25 cellular contexts compared by ENCODE assay signal in the genomic region with DNA sequence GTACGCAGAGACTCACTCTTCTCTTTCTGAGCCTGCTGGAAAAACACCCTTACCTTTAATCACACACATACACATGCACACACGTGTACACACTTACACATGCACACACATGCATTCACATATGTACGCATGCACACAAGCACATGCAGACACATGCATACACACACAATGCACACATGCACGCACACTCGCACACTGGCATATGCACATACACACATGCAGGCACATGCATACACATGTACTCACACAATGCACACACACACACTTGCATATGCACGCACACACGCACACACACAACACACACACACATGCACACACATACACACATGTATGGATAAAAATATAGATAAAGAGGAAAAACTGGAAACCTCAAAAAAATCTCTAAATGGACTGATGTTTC.
A peak's percentile ranks its signal among the peaks of the same experiment; 100 is the strongest.
DNase-seq lines count a peak whose midpoint lies in the region; FAIRE-seq and TF ChIP-seq lines count a peak whose summit lies in the region.
"Had no signal": no experiment of that assay in that cellular context is flagged by ENCODE, and none has a peak within 500 bp of the region (broad histone marks: within the 10 kb centered on the region; RNA-seq: fewer than 3 reads in every experiment).

No MANE protein-coding gene starts in this region.

- TF ChIP-seq POLR2A in H1 (IDR thresholded peaks at IDR 0.05; ENCODE audit: control extremely low read depth in 1 of 2, low read depth in 2 of 2, low read length in 2 of 2) = no peak
- no peak for TF ChIP-seq POLR2A in GM12891 (IDR thresholded peaks at IDR 0.05; ENCODE audit: low read depth, low read length)

- H3K56ac ChIP-seq in H9 (ENCODE audit: insufficient read length, low read depth, low read length) = no peak overlapping the region
- no peak overlapping the region for H3K56ac ChIP-seq in H1 (replicated peaks; ENCODE audit: insufficient read length, low read depth, low read length)

- H3K36me3 Mint-ChIP-seq in H9 (ENCODE audit: insufficient read depth in 1 of 3, low read depth in 3 of 3) (peaks cover 0 to 4% (median 3%) of the 10 kb centered on the region in 3 experiments; a peak in 3 of 7 replicates), brain (no peaks in the 10 kb centered on the region), neural progenitor cell (no peaks in the 10 kb centered on the region)

- H2BK5ac ChIP-seq in H9 (ENCODE audit: insufficient read length, low read length) (no peak overlapping the region), H1 (ENCODE audit: low read depth, low read length) (no peak overlapping the region)

- no peaks in the 10 kb centered on the region for H3K23me2 ChIP-seq in H9 (ENCODE audit: insufficient read length, low read depth, low read length, poor library complexity, severe bottlenecking)
- no peaks in the 10 kb centered on the region for H3K23me2 ChIP-seq in H1 (ENCODE audit: low read depth, low read length)

- no CpG with 5 or more reads among the region's 7 CpGs for WGBS in H9 (ENCODE audit: extremely low coverage, insufficient read length, low lambda C conversion rate)
- 89% methylated on average over 7 of the region's 7 CpGs; no CpG with 5 or more reads in 1 of the 2 experiments for WGBS in H1 (ENCODE audit: extremely low coverage in 1 of 2, insufficient coverage in 1 of 2, insufficient read length in 1 of 2, insufficient replicate concordance in 2 of 2, low coverage in 1 of 2, low lambda C conversion rate in 2 of 2, missing lambda C conversion rate in 1 of 2), 2 experiments

- H2BK15ac ChIP-seq in H9 (ENCODE audit: low read depth, low read length) (no peak overlapping the region), H1 (ENCODE audit: low read length) (no peak overlapping the region)

- H4K91ac ChIP-seq in H9 (ENCODE audit: insufficient read length, low read depth, low read length) (no peak overlapping the region), H1 (replicated peaks; ENCODE audit: insufficient read length, low read length) (no peak overlapping the region)

- H3F3A ChIP-seq in neural progenitor cell (ENCODE audit: low read depth) = no peaks in the 10 kb centered on the region

- CTCF ChIA-PET in H1 (lab: Charles Lee; ENCODE audit: partially characterized antibody) (interaction anchor here (0.7 to 1.1 kb wide), 2 partner anchors 20 to 809 kb away, joined by 3 read pairs; no protein-coding TSS in a partner anchor), A673 (lab: Charles Lee) (no interaction called here)

- peak; percentile 10 for DNase-seq in H9
- DNase-seq in H1 (ENCODE audit: low read depth in 1 of 2, low spot score in 2 of 2) = no peak
- DNase-seq in neural progenitor cell (ENCODE audit: low spot score) = no peak
- no peak for DNase-seq in A673 (ENCODE audit: low spot score)
- no peak for DNase-seq in GM12891 (ENCODE audit: insufficient read length, low spot score)
- no peak for DNase-seq in ecto neural progenitor cell (ENCODE audit: low spot score)
- no peak for DNase-seq in NCI-H774 (lab: John Stamatoyannopoulos, UW)
- DNase-seq: 8988T; AML-193; CD4-positive, alpha-beta T cell; DMS53; GOT3; KBM-7; MV-4-11; NCI-H1105; NCI-H146; NCI-H1930; NCI-H2107; NCI-H524; NCI-H82; NK-92 treated with Interleukin-12 subunit alpha and Interleukin-12 subunit beta, amount 100 ng/mL, for 24 hours; PC-3; SK-N-SH had no signal

- H3K4me3 ChIP-seq in H1 (ENCODE audit: extremely low read depth in 1 of 4, insufficient read depth in 2 of 4, low read depth in 3 of 4, low read length in 4 of 4) (no peak overlapping the region), neural progenitor cell (no peak overlapping the region), A673 (ENCODE audit: low read depth, low read length, poor library complexity, severe bottlenecking) (no peak overlapping the region)
- H3K4me3 ChIP-seq: BLaER1 treated with 17β-estradiol and CSF1 and Interleukin-3, amounts not matched to agents 10 nM and 100 nM had no signal

- no TSS peak for BruUV-seq in A673 (replicated peaks; lab: Mats Ljungman, UMichigan)

- peaks cover 3 to 8% of the 10 kb centered on the region in 2 experiments; a peak in 4 of 5 replicates for H3K9me3 Mint-ChIP-seq in H9
- H3K9me3 Mint-ChIP-seq in brain = peaks cover 0 to 63% (median 12%) of the 10 kb centered on the region in 5 experiments
- peaks cover 5% of the 10 kb centered on the region for H3K9me3 Mint-ChIP-seq in neural progenitor cell

- POLR2A ChIA-PET in H1 (lab: Charles Lee; ENCODE audit: partially characterized antibody) (interaction anchor here (1.1 kb wide), 1 partner anchor 19 kb away, joined by 3 read pairs; no protein-coding TSS in a partner anchor), A673 (lab: Charles Lee; ENCODE audit: low non-redundant PET) (no interaction called here)

- TF ChIP-seq RAD21 in H1 (IDR thresholded peaks at IDR 0.05 in 1 of 2, conservative IDR thresholded peaks at IDR 0.05 in 1 of 2; ENCODE audit: low read depth in 2 of 2, low read length in 2 of 2) = no peak

- no peak overlapping the region for H3K14ac ChIP-seq in H9 (ENCODE audit: insufficient read depth, low read length)
- H3K14ac ChIP-seq in H1 (ENCODE audit: insufficient read length) = no peak overlapping the region

- intact Hi-C loops in A673 (cut with micrococcal nuclease; ENCODE audit: unreplicated experiment) = no loop called here

- H3K79me2 ChIP-seq in H9 (ENCODE audit: insufficient read depth, low read length) (no peaks in the 10 kb centered on the region), H1 (ENCODE audit: control insufficient read depth in 1 of 2, insufficient read depth in 2 of 2, low read length in 2 of 2) (no peaks in the 10 kb centered on the region), neural progenitor cell (ENCODE audit: low read depth) (no peaks in the 10 kb centered on the region)

- FAIRE-seq in H1 (lab: Jason Lieb, UNC) (no peak), GM12891 (lab: Jason Lieb, UNC) (no peak)

- H3K4me3 Mint-ChIP-seq in H9 (no peak overlapping the region), brain (peak overlapping the region in 1 of 5 experiments; percentile 62), neural progenitor cell (no peak overlapping the region)
- H3K4me3 Mint-ChIP-seq: CD4-positive, alpha-beta T cell had no signal

- no peak overlapping the region for H3K4ac ChIP-seq in H9 (ENCODE audit: low read depth, low read length)
- H3K4ac ChIP-seq in H1 (replicated peaks; ENCODE audit: insufficient read length, low read depth, low read length) = no peak overlapping the region

- H3K4me1 Mint-ChIP-seq in H9 (peaks cover 2 to 18% of the 10 kb centered on the region in 2 experiments; a peak in 3 of 4 replicates), brain (peaks cover 31% of the 10 kb centered on the region), neural progenitor cell (peaks cover 35% of the 10 kb centered on the region)

- H3K9ac ChIP-seq in H9 (ENCODE audit: extremely low read depth, insufficient read length, low read length) (no peak overlapping the region), H1 (replicated peaks in 1 of 4; ENCODE audit: extremely low read depth in 1 of 4, low read depth in 3 of 4, low read length in 3 of 4) (no peak overlapping the region), neural progenitor cell (no peak overlapping the region)
- H3K9ac ChIP-seq: BLaER1 treated with 17β-estradiol and CSF1 and Interleukin-3, amounts not matched to agents 10 nM and 100 nM; SK-N-SH had no signal

- H3K36me3 ChIP-seq in H1 (ENCODE audit: control insufficient read depth in 2 of 4, insufficient read depth in 4 of 4, low read length in 3 of 4) = no peaks in the 10 kb centered on the region; a peak in 1 of 8 replicates
- no peaks in the 10 kb centered on the region for H3K36me3 ChIP-seq in neural progenitor cell
- no peaks in the 10 kb centered on the region for H3K36me3 ChIP-seq in A673 (ENCODE audit: insufficient read depth, low read length, poor library complexity, severe bottlenecking)
- H3K36me3 ChIP-seq: BLaER1 treated with 17β-estradiol and CSF1 and Interleukin-3, amounts not matched to agents 10 nM and 100 nM had no signal

- H3K18ac ChIP-seq in H9 (ENCODE audit: insufficient read length, low read depth, low read length) (no peak overlapping the region), H1 (ENCODE audit: extremely low read depth, low read length) (no peak overlapping the region)

- no peak overlapping the region for H3T11ph ChIP-seq in H9 (ENCODE audit: low read length)

- H2BK20ac ChIP-seq in H9 (ENCODE audit: low read depth, low read length, poor library complexity, severe bottlenecking) = no peak overlapping the region
- no peak overlapping the region for H2BK20ac ChIP-seq in H1 (ENCODE audit: low read length)

- TF ChIP-seq CTCF in H9 (conservative IDR thresholded peaks at IDR 0.05) (no peak), brain (conservative IDR thresholded peaks at IDR 0.05) (no peak), H1 (IDR thresholded peaks at IDR 0.05; ENCODE audit: control extremely low read depth in 1 of 3, insufficient read depth in 1 of 3, low read depth in 1 of 3, low read length in 3 of 3) (no peak), neural progenitor cell (IDR thresholded peaks at IDR 0.05) (no peak), A673 (conservative IDR thresholded peaks at IDR 0.05; ENCODE audit: low read depth, low read length) (no peak)

- H3K27ac ChIP-seq in H9 (ENCODE audit: insufficient read length, low read depth, low read length) (no peak overlapping the region), H1 (ENCODE audit: low read depth, low read length) (no peak overlapping the region), neural progenitor cell (no peak overlapping the region), A673 (ENCODE audit: low read depth, low read length, poor library complexity, severe bottlenecking) (no peak overlapping the region)
- H3K27ac ChIP-seq: BLaER1 treated with 17β-estradiol and CSF1 and Interleukin-3, amounts not matched to agents 10 nM and 100 nM had no signal

- TF ChIP-seq EP300 in H1 (IDR thresholded peaks at IDR 0.05; ENCODE audit: borderline replicate concordance in 1 of 2, low read depth in 2 of 2, low read length in 2 of 2) = no peak

- H3K9me3 ChIP-seq in H9 (ENCODE audit: control insufficient read depth, low read depth, low read length) (no peaks in the 10 kb centered on the region), H1 (ENCODE audit: insufficient read depth in 2 of 2, low read depth in 1 of 2, low read length in 1 of 2) (peaks cover 5 to 8% of the 10 kb centered on the region in 2 experiments; a peak in 2 of 4 replicates), neural progenitor cell (ENCODE audit: low read depth) (no peaks in the 10 kb centered on the region), A673 (ENCODE audit: low read depth, low read length, poor library complexity, severe bottlenecking) (peaks cover 6% of the 10 kb centered on the region)
- H3K9me3 ChIP-seq: SK-N-SH had no signal

- H3K23ac ChIP-seq in H9 (ENCODE audit: insufficient read length, low read depth, low read length) = peak overlapping the region; percentile 91
- H3K23ac ChIP-seq in H1 (ENCODE audit: insufficient read length) = no peak overlapping the region

- H2BK12ac ChIP-seq in H9 (ENCODE audit: insufficient read length, low read depth, low read length) (no peak overlapping the region), H1 (ENCODE audit: low read depth, low read length) (0 out of 2 replicates have a peak overlapping the region, but pooled peaks have one; percentile 52)

- H3K4me1 ChIP-seq in H9 (ENCODE audit: insufficient read depth, low read length) (no peaks in the 10 kb centered on the region), H1 (replicated peaks in 1 of 4; ENCODE audit: control insufficient read depth in 3 of 4, insufficient read depth in 4 of 4, low read length in 3 of 4) (no peaks in the 10 kb centered on the region), neural progenitor cell (peaks cover 8% of the 10 kb centered on the region), A673 (ENCODE audit: insufficient read depth, low read length, poor library complexity, severe bottlenecking) (no peaks in the 10 kb centered on the region)
- H3K4me1 ChIP-seq: BLaER1 treated with 17β-estradiol and CSF1 and Interleukin-3, amounts not matched to agents 10 nM and 100 nM had no signal

- no peak overlapping the region for H3K27ac Mint-ChIP-seq in H9
- peak overlapping the region in 3 of 5 experiments; percentile 44 to 98 (median 89) for H3K27ac Mint-ChIP-seq in brain
- peak overlapping the region; percentile 42 for H3K27ac Mint-ChIP-seq in neural progenitor cell
- H3K27ac Mint-ChIP-seq: CD4-positive, alpha-beta T cell had no signal

- H2AK5ac ChIP-seq in H9 (ENCODE audit: insufficient read length, low read length) (no peak overlapping the region), H1 (ENCODE audit: low read depth, low read length) (peak overlapping the region; percentile 78; the same call in 1 of the 2 replicates)

- H2BK120ac ChIP-seq in H9 (ENCODE audit: low read depth, low read length, poor library complexity, severe bottlenecking) = no peak overlapping the region
- peak overlapping the region; percentile 21 for H2BK120ac ChIP-seq in H1 (replicated peaks; ENCODE audit: low read depth, low read length)

- H4K5ac ChIP-seq in H9 (ENCODE audit: insufficient read length, low read depth, low read length) = peak overlapping the region; percentile 14
- no peak overlapping the region for H4K5ac ChIP-seq in H1 (ENCODE audit: insufficient read length, low read depth, low read length)

- no peaks in the 10 kb centered on the region for H4K20me1 ChIP-seq in H9 (ENCODE audit: control insufficient read depth, insufficient read depth, insufficient read length)
- no peaks in the 10 kb centered on the region for H4K20me1 ChIP-seq in H1 (replicated peaks in 1 of 2; ENCODE audit: control insufficient read depth in 1 of 2, insufficient read depth in 2 of 2, low read length in 2 of 2)
- no peaks in the 10 kb centered on the region for H4K20me1 ChIP-seq in neural progenitor cell (ENCODE audit: low read depth)
- H4K20me1 ChIP-seq: BLaER1 treated with 17β-estradiol and CSF1 and Interleukin-3, amounts not matched to agents 10 nM and 100 nM had no signal

- H3K27me3 ChIP-seq in H9 (ENCODE audit: insufficient read depth, low read length) = no peaks in the 10 kb centered on the region
- H3K27me3 ChIP-seq in H1 (replicated peaks in 1 of 4; ENCODE audit: control insufficient read depth in 3 of 4, extremely low read depth in 1 of 4, insufficient read depth in 3 of 4, low read length in 3 of 4) = no peaks in the 10 kb centered on the region
- no peaks in the 10 kb centered on the region for H3K27me3 ChIP-seq in neural progenitor cell
- H3K27me3 ChIP-seq in A673 (replicated peaks; ENCODE audit: insufficient read depth, low read depth, low read length, poor library complexity) = no peaks in the 10 kb centered on the region
- H3K27me3 ChIP-seq: BLaER1 treated with 17β-estradiol and CSF1 and Interleukin-3, amounts not matched to agents 10 nM and 100 nM had no signal

- H3K4me2 ChIP-seq in H9 (ENCODE audit: insufficient read depth, insufficient read length, low read length) (no peak overlapping the region), H1 (ENCODE audit: insufficient read depth in 1 of 2, low read depth in 2 of 2, low read length in 2 of 2) (no peak overlapping the region), neural progenitor cell (peak overlapping the region; percentile 44)
- H3K4me2 ChIP-seq: BLaER1 treated with 17β-estradiol and CSF1 and Interleukin-3, amounts not matched to agents 10 nM and 100 nM; SK-N-SH had no signal

- H4K8ac ChIP-seq in H9 (replicated peaks; ENCODE audit: insufficient read length, low read depth, low read length) (no peak overlapping the region), H1 (ENCODE audit: extremely low read depth, insufficient read depth, low read length) (no peak overlapping the region)

- H3K79me1 ChIP-seq in H9 (ENCODE audit: insufficient read depth, low read depth, low read length, poor library complexity, severe bottlenecking) (no peaks in the 10 kb centered on the region), H1 (ENCODE audit: low read depth, low read length) (no peaks in the 10 kb centered on the region)

- H2AFZ ChIP-seq in H9 (ENCODE audit: low read length) = no peak overlapping the region
- no peak overlapping the region for H2AFZ ChIP-seq in H1 (ENCODE audit: low read length)
- no peak overlapping the region for H2AFZ ChIP-seq in neural progenitor cell (replicated peaks)

- peaks cover 1% of the 10 kb centered on the region for H3K27me3 Mint-ChIP-seq in H9 (ENCODE audit: low read depth)
- H3K27me3 Mint-ChIP-seq in brain = peaks cover 6% of the 10 kb centered on the region
- peaks cover 7% of the 10 kb centered on the region for H3K27me3 Mint-ChIP-seq in neural progenitor cell (ENCODE audit: insufficient read depth, low read depth)
- H3K27me3 Mint-ChIP-seq: CD4-positive, alpha-beta T cell had no signal

Comparison
In these comparisons a context has a peak if more than half of its experiments do, and no peak if none do; other contexts are left out.
1. H3K27ac Mint-ChIP-seq: peak in brain (3 of 5) and neural progenitor cell (single experiment); none in H9 (0 of 3).